In the genomic region with DNA sequence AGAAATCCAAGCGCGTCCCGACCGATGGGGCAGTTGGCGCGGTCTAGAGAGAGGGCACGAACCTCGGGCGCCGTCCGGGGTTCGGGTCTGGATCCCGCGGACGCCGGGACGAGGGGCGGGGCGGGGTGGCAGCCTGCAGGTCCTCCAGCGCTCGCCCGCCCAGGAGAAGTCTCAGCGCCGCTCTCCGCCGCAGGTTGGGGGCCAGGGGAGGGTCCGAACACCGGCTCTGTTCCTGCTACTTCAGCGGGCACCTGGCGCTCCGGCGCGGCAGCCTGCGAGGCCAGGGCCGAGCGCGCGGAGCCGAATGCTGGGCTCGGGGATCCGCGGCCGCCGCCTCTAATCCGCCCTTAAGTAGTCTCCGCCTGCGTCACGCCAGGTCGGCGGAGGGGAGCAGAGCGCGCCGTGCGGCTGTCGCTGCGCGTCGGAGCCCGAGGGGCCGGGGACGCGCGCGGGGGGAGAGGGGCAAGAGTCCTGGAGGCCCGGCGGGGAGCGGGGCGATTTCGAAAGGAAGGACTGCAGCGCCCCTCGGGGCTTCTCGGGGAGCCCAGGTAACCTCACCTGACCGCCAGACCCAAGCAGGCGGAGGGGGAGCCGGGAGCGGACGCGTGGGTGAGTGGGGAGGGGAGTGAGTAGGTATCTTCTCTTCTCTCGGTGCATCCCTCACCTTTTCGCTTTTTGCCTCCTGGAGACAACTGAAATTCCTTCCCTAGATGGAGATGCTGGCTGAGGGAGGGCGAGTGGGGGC, we compare ENCODE assay signal across 10 cellular contexts. TPM values are rescaled to one million over a fixed set of nuclear protein-coding genes. Genes with fewer than 3 reads are reported as not detected.
DNase-seq lines count a peak whose midpoint lies in the region; ATAC-seq and TF ChIP-seq lines count a peak whose summit lies in the region.
"Had no signal": no experiment of that assay in that cellular context is flagged by ENCODE, and none has a peak within 500 bp of the region (broad histone marks: within the 10 kb centered on the region; RNA-seq: fewer than 3 reads in every experiment).

A gene (minus strand): TSS at position 325 of the 745 bp plus-strand sequence. CDS start 510 bp downstream, outside the sequence.

- no peak for TF ChIP-seq CTCF in prostate gland (IDR thresholded peaks at IDR 0.05)
- no peak for TF ChIP-seq CTCF in mucosa of descending colon (IDR thresholded peaks at IDR 0.05)

- no peak within 1 kb of the TSS for H2AFZ ChIP-seq in GM23248

- in situ Hi-C loops in GM23248 (cut with MboI), result no loop called here

- TF ChIP-seq POLR2A in prostate gland (IDR thresholded peaks at IDR 0.05), result no peak

- ATAC-seq in left cardiac atrium, result peak; percentile 28 to 63
- ATAC-seq in mucosa of descending colon, result no peak
- no peak for ATAC-seq in GM19324 (IDR thresholded peaks at IDR 0.05; ENCODE audit: low FRiP score, unreplicated experiment)

- no peaks in the 10 kb centered on the region for H4K20me1 ChIP-seq in GM23248 (ENCODE audit: insufficient read depth)

- H3K4me2 ChIP-seq in GM23248 (ENCODE audit: unreplicated experiment), result peak within 1 kb of the TSS; percentile 50

- H3K27me3 ChIP-seq in GM23248 (replicated peaks; ENCODE audit: insufficient read depth) (peaks cover 58% of the 10 kb centered on the region), prostate gland (replicated peaks; ENCODE audit: insufficient read depth) (peaks cover 9% of the 10 kb centered on the region)

- H3K36me3 ChIP-seq in GM23248 (ENCODE audit: low read depth), result no peaks in the 10 kb centered on the region
- H3K36me3 ChIP-seq in prostate gland, result no peaks in the 10 kb centered on the region
- no peaks in the 10 kb centered on the region for H3K36me3 ChIP-seq in mucosa of descending colon (ENCODE audit: low read depth)

- H3K27ac ChIP-seq in GM23248 (no peak within 1 kb of the TSS), prostate gland (no peak within 1 kb of the TSS)

- H3K4me3 ChIP-seq in GM23248 (peak within 1 kb of the TSS; percentile 44), prostate gland (peak within 1 kb of the TSS; percentile 14 to 19), mucosa of descending colon (no peak within 1 kb of the TSS)

- H3F3A ChIP-seq in GM23248 (ENCODE audit: insufficient read depth), result no peaks in the 10 kb centered on the region

- WGBS in GM23248 (ENCODE audit: low coverage in 1 of 2, low lambda C conversion rate in 2 of 2, missing lambda C conversion rate in 2 of 2), 2 experiments, result 3% methylated on average over 62 to 79 of the region's 81 CpGs
- WGBS in prostate gland, result 3% methylated on average over 59 of the region's 81 CpGs

- no peak within 1 kb of the TSS for H3K9ac ChIP-seq in GM23248

- intact Hi-C loops in left cardiac atrium (cut with DNase I) (no loop called here), prostate gland (cut with DNase I) (no loop called here), mucosa of descending colon (cut with DNase I, micrococcal nuclease) (no loop called here)

- DNase-seq in GM23248 (peak; percentile 19), NCI-H526 treated with DMSO at 0.1 percent for 48 hours (lab: John Stamatoyannopoulos, UW) (peak; percentile 24), left cardiac atrium (no peak), prostate gland (ENCODE audit: low spot score) (no peak), mucosa of descending colon (no peak), putamen (ENCODE audit: low spot score) (no peak)
- DNase-seq: activated CD4-positive, alpha-beta memory T cell treated with anti-CD3 and anti-CD28 coated beads for 36 hours; NCI-H2107 had no signal

- no peaks in the 10 kb centered on the region for H3K9me3 ChIP-seq in GM23248 (ENCODE audit: low read depth)
- no peaks in the 10 kb centered on the region for H3K9me3 ChIP-seq in prostate gland
- H3K9me3 ChIP-seq in mucosa of descending colon, result no peaks in the 10 kb centered on the region

- H3K4me1 ChIP-seq in GM23248 (ENCODE audit: insufficient read depth) (no peaks in the 10 kb centered on the region), prostate gland (replicated peaks) (no peaks in the 10 kb centered on the region), mucosa of descending colon (ENCODE audit: low read depth) (no peaks in the 10 kb centered on the region)

- no peaks in the 10 kb centered on the region for H3K9me2 ChIP-seq in GM23248 (ENCODE audit: insufficient read depth)

- no peaks in the 10 kb centered on the region for H3K79me2 ChIP-seq in GM23248 (ENCODE audit: insufficient read depth)

RNA-seq across cellular contexts. Expression of the gene that starts here (rescaled TPM):
- total RNA-seq in GM23248 (2014; rRNA removed; shearing (Covaris generic)), result not detected in 2 replicates
- not detected in 2 replicates for polyA plus RNA-seq in GM23248 (2016; fragmentation: Nextera tagmentation; extraction: Ambion mirVana)
- 10 to 100 TPM in 1 of 2 donors, 1 to 10 TPM in 1; 4.9 to 19.2 TPM for total RNA-seq in left cardiac atrium
- not detected for total RNA-seq in prostate gland
- not detected for total RNA-seq in mucosa of descending colon
- total RNA-seq: activated CD4-positive, alpha-beta memory T cell treated with anti-CD3 and anti-CD28 coated beads for 36 hours; pulmonary artery endothelial cell had no signal

Comparison
In these comparisons a context has a peak if more than half of its experiments do, and no peak if none do; other contexts are left out.
1. Peak in DNase-seq, H3K4me3 ChIP-seq and H3K4me2 ChIP-seq in GM23248; RNA of the gene not detected or under 1 TPM.
2. ATAC-seq: peak in left cardiac atrium (2 of 2); none in mucosa of descending colon (single experiment) and GM19324 (single experiment).